Comparison of ENCODE assay signal across 14 cellular contexts in genomic region chr2:10982931-10983701, GRCh38.
DNase-seq lines count a peak whose midpoint lies in the region; ATAC-seq lines count a peak whose summit lies in the region.
"Had no signal": no experiment of that assay in that cellular context is flagged by ENCODE, and none has a peak within 500 bp of the region (broad histone marks: within the 10 kb centered on the region; RNA-seq: fewer than 3 reads in every experiment).

No MANE protein-coding gene starts in this region.

- ATAC-seq in left cardiac atrium: peak; percentile 48 to 83
- no peak for ATAC-seq in GM21423 (IDR thresholded peaks at IDR 0.05; ENCODE audit: unreplicated experiment)
- ATAC-seq: activated naive CD8-positive, alpha-beta T cell treated with anti-CD3 and anti-CD28 coated beads, Interleukin-2, amount 50 U/mL, for 24 hours; GM12878 had no signal

- DNase-seq in AG20443 (ENCODE audit: low spot score) (peak; percentile 53), left cardiac atrium (peak; percentile 57), occipital lobe (lab: John Stamatoyannopoulos, UW) (peak; percentile 35), GOT3 (lab: John Stamatoyannopoulos, UW) (no peak), middle frontal gyrus (ENCODE audit: extremely low spot score, low spot score) (no peak), NCI-H128 (lab: John Stamatoyannopoulos, UW; ENCODE audit: unreplicated experiment) (no peak)
- DNase-seq: activated naive CD8-positive, alpha-beta T cell treated with anti-CD3 and anti-CD28 coated beads, Interleukin-2, amount 50 U/mL, for 24 hours; kidney; MG63; uterus had no signal

- intact Hi-C loops in left cardiac atrium (cut with DNase I): no loop called here

- H3K27ac ChIP-seq in angular gyrus (ENCODE audit: low read depth, low read length): peak overlapping the region; percentile 79
- H3K27ac ChIP-seq: SK-N-MC, uterus had no signal

Comparison
In these comparisons a context has a peak if more than half of its experiments do, and no peak if none do; other contexts are left out.
1. DNase-seq: peak in AG20443 (single experiment), left cardiac atrium (single experiment) and occipital lobe (single experiment); none in GOT3 (single experiment), middle frontal gyrus (single experiment) and NCI-H128 (single experiment).